ENCODE assay signal across 8 cellular contexts in genomic region chr6:5261545-5262109, GRCh38. TPM values are rescaled to one million over a fixed set of nuclear protein-coding genes. Genes with fewer than 3 reads are reported as not detected.
DNase-seq lines count a peak whose midpoint lies in the region; ATAC-seq and TF ChIP-seq lines count a peak whose summit lies in the region.

No MANE protein-coding gene starts in this region.

- TF ChIP-seq CTCF in GM06990 (IDR thresholded peaks at IDR 0.05; ENCODE audit: insufficient read depth, low read length, poor library complexity, severe bottlenecking) (no peak), endothelial cell (IDR thresholded peaks at IDR 0.05; ENCODE audit: unreplicated experiment) (no peak), osteocyte (IDR thresholded peaks at IDR 0.05) (no peak)

- H3K36me3 Mint-ChIP-seq in endothelial cell (ENCODE audit: low read depth, unreplicated experiment): no peaks in the 10 kb centered on the region
- H3K36me3 Mint-ChIP-seq in osteocyte (ENCODE audit: unreplicated experiment): peaks cover 4% of the 10 kb centered on the region

- H3K4me3 Mint-ChIP-seq in endothelial cell (ENCODE audit: unreplicated experiment): peak overlapping the region; percentile 97
- peak overlapping the region; percentile 95 for H3K4me3 Mint-ChIP-seq in osteocyte (ENCODE audit: unreplicated experiment)

- no peaks in the 10 kb centered on the region for H3K9me3 Mint-ChIP-seq in endothelial cell (ENCODE audit: unreplicated experiment)
- H3K9me3 Mint-ChIP-seq in osteocyte (ENCODE audit: unreplicated experiment): no peaks in the 10 kb centered on the region

- DNase-seq in GM06990 (ENCODE audit: extremely low read depth, insufficient read length) (no peak), NCI-H69 (lab: John Stamatoyannopoulos, UW) (peak; percentile 29), endothelial cell (ENCODE audit: low spot score) (no peak), osteocyte (ENCODE audit: extremely low spot score, unreplicated experiment) (no peak), NCI-H226 (no peak), HEK293T (ENCODE audit: extremely low spot score) (no peak)

- CTCF ChIA-PET in HEK293T (lab: Yijun Ruan, JAX): no interaction called here

- peaks cover 2% of the 10 kb centered on the region for H3K27me3 Mint-ChIP-seq in endothelial cell (ENCODE audit: unreplicated experiment)
- H3K27me3 Mint-ChIP-seq in osteocyte (ENCODE audit: unreplicated experiment): no peaks in the 10 kb centered on the region

- H3K36me3 ChIP-seq in GM06990 (ENCODE audit: control insufficient read depth, insufficient read depth, low read length): no peaks in the 10 kb centered on the region; the same call in 1 of the 2 replicates

- H3K4me1 Mint-ChIP-seq in endothelial cell (ENCODE audit: unreplicated experiment): peaks cover 19% of the 10 kb centered on the region
- peaks cover 21% of the 10 kb centered on the region for H3K4me1 Mint-ChIP-seq in osteocyte (ENCODE audit: unreplicated experiment)

- ATAC-seq in GM19035 (IDR thresholded peaks at IDR 0.05; ENCODE audit: unreplicated experiment) (no peak), HG03378 (IDR thresholded peaks at IDR 0.05; ENCODE audit: unreplicated experiment) (no peak)

- peak overlapping the region; percentile 84 for H3K4me3 ChIP-seq in GM06990 (replicated peaks; ENCODE audit: low read depth, low read length)

- H3K27ac Mint-ChIP-seq in endothelial cell (ENCODE audit: unreplicated experiment) (peak overlapping the region; percentile 99), osteocyte (ENCODE audit: unreplicated experiment) (peak overlapping the region; percentile 99)

- H3K27me3 ChIP-seq in GM06990 (replicated peaks; ENCODE audit: control insufficient read depth, insufficient read depth, low read length): no peaks in the 10 kb centered on the region

- POLR2A ChIA-PET in HEK293T (lab: Yijun Ruan, JAX): interaction anchor here (0.9 kb wide), 1 partner anchor 118 kb away, joined by 4 read pairs; no protein-coding TSS in a partner anchor

TF ChIP-seq in HEK293T, 16 proteins besides CTCF, POLR2A, EP300 and RAD21:
- TF ChIP-seq ELF4 (IDR thresholded peaks at IDR 0.05) (no peak), PKNOX1 (IDR thresholded peaks at IDR 0.05) (no peak), NFRKB (IDR thresholded peaks at IDR 0.05) (no peak), FOXM1 (IDR thresholded peaks at IDR 0.05; ENCODE audit: borderline replicate concordance) (no peak), HDGF (IDR thresholded peaks at IDR 0.05; ENCODE audit: borderline replicate concordance) (no peak), SP1 (IDR thresholded peaks at IDR 0.05) (no peak), LEF1 (IDR thresholded peaks at IDR 0.05; ENCODE audit: borderline replicate concordance) (no peak), TARDBP (IDR thresholded peaks at IDR 0.05) (no peak), FOXA1 (IDR thresholded peaks at IDR 0.05) (no peak)

RNA-seq across cellular contexts. Expression of gene FARS2, which starts 0.3 kb away (rescaled TPM):
- total RNA-seq in endothelial cell (ENCODE audit: unreplicated experiment) (17.8 TPM), osteocyte (13.2 and 17.4 TPM in 2 replicates)

RNA-seq across cellular contexts. Expression of gene LYRM4, which starts 0.9 kb away (rescaled TPM):
- 39.0 TPM for total RNA-seq in endothelial cell (ENCODE audit: unreplicated experiment)
- total RNA-seq in osteocyte: 27.1 and 28.8 TPM in 2 replicates
